ENCODE assay signal across 15 cellular contexts in genomic region chr10:24962998-24963397, GRCh38. TPM values are rescaled to one million over a fixed set of nuclear protein-coding genes. Genes with fewer than 3 reads are reported as not detected.
DNase-seq lines count a peak whose midpoint lies in the region; ATAC-seq and TF ChIP-seq lines count a peak whose summit lies in the region.
"Had no signal": no experiment of that assay in that cellular context is flagged by ENCODE, and none has a peak within 500 bp of the region (broad histone marks: within the 10 kb centered on the region; RNA-seq: fewer than 3 reads in every experiment).

No MANE protein-coding gene starts in this region.

- no peaks in the 10 kb centered on the region for H3K4me1 ChIP-seq in colonic mucosa
- peaks cover 0 to 9% of the 10 kb centered on the region in 2 donors for H3K4me1 ChIP-seq in muscle layer of duodenum (ENCODE audit: control insufficient read depth in 1 of 2, insufficient read depth in 2 of 2, low read length in 2 of 2)

- no peaks in the 10 kb centered on the region for H3K9me3 ChIP-seq in colonic mucosa
- H3K9me3 ChIP-seq in muscle layer of duodenum (ENCODE audit: control insufficient read depth in 1 of 2, low read length in 2 of 2) = no peaks in the 10 kb centered on the region

- H3K27ac ChIP-seq in colonic mucosa = no peak overlapping the region
- H3K27ac ChIP-seq in muscle layer of duodenum (ENCODE audit: low read length) = peak overlapping the region; percentile 46

- intact Hi-C loops in colonic mucosa (cut with DNase I) = no loop called here

- no peaks in the 10 kb centered on the region for H3K27me3 ChIP-seq in colonic mucosa
- no peaks in the 10 kb centered on the region for H3K27me3 ChIP-seq in muscle layer of duodenum (ENCODE audit: low read depth, low read length)

- no peak for ATAC-seq in GM18519 (IDR thresholded peaks at IDR 0.05; ENCODE audit: low FRiP score, unreplicated experiment)

- H3K4me3 ChIP-seq in colonic mucosa (no peak overlapping the region), muscle layer of duodenum (ENCODE audit: low read depth in 1 of 2, low read length in 2 of 2) (no peak overlapping the region)

- DNase-seq in ELR (ENCODE audit: low read depth) = peak; percentile 67
- peak; percentile 81 for DNase-seq in M059J (ENCODE audit: low read depth)
- DNase-seq in colonic mucosa = peak; percentile 53
- DNase-seq in NCI-H1694 (lab: John Stamatoyannopoulos, UW) = no peak
- DNase-seq in cortex of kidney (lab: John Stamatoyannopoulos, UW) = no peak
- DNase-seq: activated B cell treated with CpG ODN at 0.5 μM for 24 hours; CD4-positive, CD25-positive, alpha-beta regulatory T cell; central memory CD4-positive, alpha-beta T cell; erythroblast; NCI-H1105; NCI-H526; substantia nigra had no signal

- TF ChIP-seq CTCF in colonic mucosa (IDR thresholded peaks at IDR 0.05) = no peak

- H3K9ac ChIP-seq in colonic mucosa (ENCODE audit: low read depth in 2 of 2, low read length in 2 of 2) = peak overlapping the region in 1 of 2 donors; percentile 0

- H3K36me3 ChIP-seq in colonic mucosa (no peaks in the 10 kb centered on the region), muscle layer of duodenum (ENCODE audit: control insufficient read depth in 1 of 2, insufficient read depth in 2 of 2, low read length in 2 of 2) (no peaks in the 10 kb centered on the region)

RNA-seq across cellular contexts. Expression of gene PRTFDC1, which starts 10.6 kb away (rescaled TPM):
- 15.3 and 18.0 TPM in 2 replicates for total RNA-seq in M059J (2014; rRNA removed; shearing (Covaris generic))
- 10 to 100 TPM in 1 of 2 donors, 1 to 10 TPM in 1; 8.1 to 16.0 TPM for total RNA-seq in colonic mucosa
- total RNA-seq: activated B cell treated with CpG ODN at 0.5 μM for 24 hours had no signal

RNA-seq across cellular contexts. Expression of gene ENKUR, which starts 53.0 kb away (rescaled TPM):
- not detected in 2 replicates for total RNA-seq in M059J (2014; rRNA removed; shearing (Covaris generic))
- total RNA-seq in colonic mucosa = under 1 TPM; 0.20 to 0.48 TPM
- total RNA-seq: activated B cell treated with CpG ODN at 0.5 μM for 24 hours; activated T-helper 1 cell treated with anti-CD3 and anti-CD28 coated beads, Interleukin-12 subunit alpha, Interleukin-12 subunit beta, Interleukin-2, Interleukin-4 antibody, amounts not matched to agents 30 ng/mL and 10 ng/mL and 1 ng/mL, durations not matched to agents 14 hours and 24 hours and 36 hours had no signal

RNA-seq across cellular contexts. Expression of gene THNSL1, which starts 53.4 kb away (rescaled TPM):
- total RNA-seq in M059J (2014; rRNA removed; shearing (Covaris generic)) = 1.2 and 1.5 TPM in 2 replicates
- total RNA-seq in colonic mucosa = 1 to 10 TPM; 2.3 to 4.5 TPM

Comparison
In these comparisons a context has a peak if more than half of its experiments do, and no peak if none do; other contexts are left out.
1. DNase-seq: peak in ELR (single experiment), M059J (single experiment) and colonic mucosa (single experiment); none in NCI-H1694 (single experiment) and cortex of kidney (single experiment).